In genomic region chr6:154249499-154250298, GRCh38 we compare ENCODE assay signal across 8 cellular contexts.
A peak's percentile ranks its signal among the peaks of the same experiment; 100 is the strongest.
DNase-seq lines count a peak whose midpoint lies in the region; ATAC-seq and TF ChIP-seq lines count a peak whose summit lies in the region.

No MANE protein-coding gene starts in this region.

- no peak overlapping the region for H4K5ac ChIP-seq in H9 (ENCODE audit: insufficient read length, low read depth, low read length)

- H3K27me3 ChIP-seq in duodenal mucosa (ENCODE audit: control insufficient read depth in 1 of 2, insufficient read depth in 2 of 2, low read length in 2 of 2) (no peaks in the 10 kb centered on the region), H9 (ENCODE audit: insufficient read depth, low read length) (no peaks in the 10 kb centered on the region)

- H2AK5ac ChIP-seq in H9 (ENCODE audit: insufficient read length, low read length), result no peak overlapping the region

- no CpG with 5 or more reads among the region's 8 CpGs for WGBS in H9 (ENCODE audit: extremely low coverage, insufficient read length, low lambda C conversion rate)

- no peak overlapping the region for H3T11ph ChIP-seq in H9 (ENCODE audit: low read length)

- no peak overlapping the region for H3K4me3 Mint-ChIP-seq in H9

- no peak overlapping the region for H3K14ac ChIP-seq in H9 (ENCODE audit: insufficient read depth, low read length)

- no peaks in the 10 kb centered on the region for H3K4me1 ChIP-seq in duodenal mucosa (ENCODE audit: control insufficient read depth in 1 of 2, insufficient read depth in 2 of 2, low read length in 2 of 2)
- peaks cover 3% of the 10 kb centered on the region; the same call in 1 of the 2 replicates for H3K4me1 ChIP-seq in H9 (ENCODE audit: insufficient read depth, low read length)

- no peaks in the 10 kb centered on the region for H3K36me3 Mint-ChIP-seq in H9 (ENCODE audit: insufficient read depth in 1 of 3, low read depth in 3 of 3)

- no peak overlapping the region for H3K9ac ChIP-seq in duodenal mucosa (ENCODE audit: low read depth in 1 of 2, low read length in 2 of 2)
- H3K9ac ChIP-seq in H9 (ENCODE audit: extremely low read depth, insufficient read length, low read length), result no peak overlapping the region

- H3K4me3 ChIP-seq in GM08714 (ENCODE audit: low read length) (peak overlapping the region; percentile 17; the same call in 1 of the 2 replicates), duodenal mucosa (ENCODE audit: low read depth in 1 of 2, low read length in 2 of 2) (no peak overlapping the region)

- H3K23ac ChIP-seq in H9 (ENCODE audit: insufficient read length, low read depth, low read length), result no peak overlapping the region

- ATAC-seq in HG03521 (IDR thresholded peaks at IDR 0.05; ENCODE audit: unreplicated experiment), result peak; percentile 73

- TF ChIP-seq CTCF in GM20000 (IDR thresholded peaks at IDR 0.05; ENCODE audit: extremely low read depth, missing control alignments), result no peak
- no peak for TF ChIP-seq CTCF in H9 (conservative IDR thresholded peaks at IDR 0.05)

- no peak overlapping the region for H3K18ac ChIP-seq in H9 (ENCODE audit: insufficient read length, low read depth, low read length)

- DNase-seq in GM20000 (ENCODE audit: low spot score) (peak; percentile 61), NCI-H187 (lab: John Stamatoyannopoulos, UW) (no peak), H9 (no peak), SK-N-DZ (ENCODE audit: low spot score) (no peak), mesenteric fat pad (ENCODE audit: low spot score) (no peak)

- H3K36me3 ChIP-seq in duodenal mucosa (ENCODE audit: control insufficient read depth in 1 of 2, insufficient read depth in 2 of 2, low read length in 2 of 2), result no peaks in the 10 kb centered on the region

- H2BK120ac ChIP-seq in H9 (ENCODE audit: low read depth, low read length, poor library complexity, severe bottlenecking), result no peak overlapping the region

- no peak overlapping the region for H2AFZ ChIP-seq in H9 (ENCODE audit: low read length)

- H3K9me3 Mint-ChIP-seq in H9, result 0 out of 5 replicates have a peak, but pooled peaks cover 0 to 2% of the 10 kb centered on the region in 2 experiments

- no peaks in the 10 kb centered on the region for H4K20me1 ChIP-seq in H9 (ENCODE audit: control insufficient read depth, insufficient read depth, insufficient read length)

- no peak overlapping the region for H2BK15ac ChIP-seq in H9 (ENCODE audit: low read depth, low read length)

- no peak overlapping the region; a peak in 1 of 7 replicates for H3K27ac Mint-ChIP-seq in H9

- H3K4me1 Mint-ChIP-seq in H9, result peaks cover 33 to 43% of the 10 kb centered on the region in 2 experiments

- no peak overlapping the region for H2BK20ac ChIP-seq in H9 (ENCODE audit: low read depth, low read length, poor library complexity, severe bottlenecking)

- H3K79me2 ChIP-seq in H9 (ENCODE audit: insufficient read depth, low read length), result no peaks in the 10 kb centered on the region

- no peak overlapping the region for H2BK12ac ChIP-seq in H9 (ENCODE audit: insufficient read length, low read depth, low read length)

- H3K79me1 ChIP-seq in H9 (ENCODE audit: insufficient read depth, low read depth, low read length, poor library complexity, severe bottlenecking), result no peaks in the 10 kb centered on the region

- H3K4ac ChIP-seq in H9 (ENCODE audit: low read depth, low read length), result no peak overlapping the region

- H2BK5ac ChIP-seq in H9 (ENCODE audit: insufficient read length, low read length), result no peak overlapping the region

- no peak overlapping the region for H4K91ac ChIP-seq in H9 (ENCODE audit: insufficient read length, low read depth, low read length)

- H3K23me2 ChIP-seq in H9 (ENCODE audit: insufficient read length, low read depth, low read length, poor library complexity, severe bottlenecking), result no peaks in the 10 kb centered on the region

- H3K27ac ChIP-seq in duodenal mucosa (ENCODE audit: low read depth, low read length) (peak overlapping the region; percentile 3), H9 (ENCODE audit: insufficient read length, low read depth, low read length) (no peak overlapping the region)

- H3K27me3 Mint-ChIP-seq in H9 (ENCODE audit: low read depth), result no peaks in the 10 kb centered on the region

- no peak overlapping the region for H3K4me2 ChIP-seq in H9 (ENCODE audit: insufficient read depth, insufficient read length, low read length)

- H3K9me3 ChIP-seq in duodenal mucosa (ENCODE audit: control insufficient read depth in 1 of 2, low read length in 2 of 2), result no peaks in the 10 kb centered on the region
- no peaks in the 10 kb centered on the region for H3K9me3 ChIP-seq in H9 (ENCODE audit: control insufficient read depth, low read depth, low read length)

- H4K8ac ChIP-seq in H9 (replicated peaks; ENCODE audit: insufficient read length, low read depth, low read length), result no peak overlapping the region

- no peak overlapping the region for H3K56ac ChIP-seq in H9 (ENCODE audit: insufficient read length, low read depth, low read length)
